ENCODE assay signal across 19 cellular contexts in genomic region chr5:128551476-128551875, GRCh38. TPM values are rescaled to one million over a fixed set of nuclear protein-coding genes. Genes with fewer than 3 reads are reported as not detected.
"Had no signal": no experiment of that assay in that cellular context is flagged by ENCODE, and none has a peak within 500 bp of the region (broad histone marks: within the 10 kb centered on the region; RNA-seq: fewer than 3 reads in every experiment).

No MANE protein-coding gene starts in this region.

- ATAC-seq: activated CD4-positive, CD25-positive, alpha-beta regulatory T cell treated with anti-CD3 and anti-CD28 coated beads, Interleukin-2, amount 50 U/mL, for 24 hours; activated CD8-positive, alpha-beta T cell treated with anti-CD3 and anti-CD28 coated beads, Interleukin-2, amount 10 ng/mL, durations not matched to agents 7 days and 5 days; gastroesophageal sphincter; left cardiac atrium; stimulated activated naive CD8-positive, alpha-beta T cell treated with anti-CD3 and anti-CD28 coated beads, Interleukin-15, Interleukin-2, amounts not matched to agents 100 U/mL and 50 U/mL, for 24 hours had no signal

- DNase-seq: activated CD4-positive, alpha-beta T cell treated with anti-CD3 and anti-CD28 coated beads, Interleukin-2, amount 10 ng/mL, durations not matched to agents 7 days and 5 days; activated CD8-positive, alpha-beta T cell treated with anti-CD3 and anti-CD28 coated beads, Interleukin-2, amount 10 ng/mL, durations not matched to agents 7 days and 5 days; activated naive CD4-positive, alpha-beta T cell treated with Interleukin-2 at 50 U/mL for 16 hours; activated naive CD8-positive, alpha-beta T cell treated with anti-CD3 and anti-CD28 coated beads, Interleukin-2, amount 10 ng/mL, durations not matched to agents 7 days and 5 days; activated T-cell treated with anti-CD3 and anti-CD28 coated beads, Interleukin-2, amount 50 U/mL, for 24 hours; effector memory CD4-positive, alpha-beta T cell; immature natural killer cell; left cardiac atrium; nephron progenitor cell; nucleus accumbens; stimulated activated CD4-positive, alpha-beta T cell treated with anti-CD3 and anti-CD28 coated beads, Interleukin-2, amount 100 ng/mL, for 24 hours; stimulated activated naive CD8-positive, alpha-beta T cell treated with anti-CD3 and anti-CD28 coated beads, Interleukin-15, Interleukin-2, amounts not matched to agents 100 U/mL and 50 U/mL, for 24 hours; substantia nigra; T1000; tibial artery had no signal

RNA-seq across cellular contexts. Expression of gene FBN2, which starts 13.4 kb away (rescaled TPM):
- total RNA-seq: activated CD4-positive, alpha-beta T cell treated with anti-CD3 and anti-CD28 coated beads, Interleukin-2, amount 10 ng/mL, durations not matched to agents 7 days and 5 days; activated CD8-positive, alpha-beta T cell treated with anti-CD3 and anti-CD28 coated beads, Interleukin-2, amount 10 ng/mL, durations not matched to agents 7 days and 5 days; activated T-helper 2 cell treated with anti-CD3 and anti-CD28 coated beads, Interferon-gamma antibody, Interleukin-2, Interleukin-4, amounts not matched to agents 10 μg/mL and 5 μg/mL and 100 μg/mL, durations not matched to agents 14 hours and 24 hours and 36 hours; T-helper 1 cell treated with Interleukin-12 subunit alpha and Interleukin-12 subunit beta and Interleukin-4 antibody, amounts not matched to agents 30 ng/mL and 1 ng/mL, for 36 hours had no signal
- polyA plus RNA-seq: immature natural killer cell had no signal
